ENCODE assay signal across 12 cellular contexts in the genomic region with DNA sequence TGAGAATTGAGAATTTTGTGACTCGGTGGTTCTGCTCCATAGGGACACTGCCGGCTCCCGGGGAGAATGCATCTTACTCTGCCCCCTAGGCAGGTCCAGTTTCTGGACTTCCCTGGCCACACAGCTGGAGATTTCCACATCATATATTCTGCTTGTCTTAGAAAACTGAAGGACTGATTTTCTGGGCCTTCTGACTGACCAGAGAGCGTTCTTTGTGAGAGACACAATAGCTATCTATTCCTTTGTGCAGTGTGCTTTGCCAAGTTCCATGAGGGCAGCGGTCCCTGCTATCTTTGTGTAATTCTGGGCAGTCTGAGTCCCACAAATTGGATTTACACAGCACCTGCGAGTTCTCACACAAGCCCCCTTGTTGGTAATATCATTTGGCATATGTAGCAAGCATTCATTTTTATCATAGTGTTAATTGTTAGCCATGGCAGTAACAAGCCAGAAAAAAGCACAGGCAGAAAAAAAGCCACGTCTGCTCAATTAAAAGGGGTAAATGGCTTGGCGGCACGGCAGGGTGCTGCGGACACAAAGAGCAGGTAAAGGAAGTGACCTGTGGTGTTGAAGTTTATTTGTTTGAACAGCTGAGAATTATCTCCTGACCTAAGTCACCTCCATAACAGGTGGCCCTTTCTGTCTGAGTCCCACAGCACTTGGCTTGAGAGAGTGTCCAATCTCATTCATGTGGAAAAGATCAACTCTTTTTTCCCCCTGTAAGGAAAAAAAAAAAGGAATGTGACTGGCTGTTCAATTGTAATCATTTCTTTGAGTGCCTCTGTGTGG.
DNase-seq lines count a peak whose midpoint lies in the region; ATAC-seq and TF ChIP-seq lines count a peak whose summit lies in the region.
"Had no signal": no experiment of that assay in that cellular context is flagged by ENCODE, and none has a peak within 500 bp of the region (broad histone marks: within the 10 kb centered on the region; RNA-seq: fewer than 3 reads in every experiment).

No MANE protein-coding gene starts in this region.

- peak; percentile 35 for DNase-seq in NCI-H345 treated with DMSO at 0.1 percent for 48 hours (lab: John Stamatoyannopoulos, UW; ENCODE audit: unreplicated experiment)
- peak; percentile 45 for DNase-seq in ecto neural progenitor cell (ENCODE audit: low spot score)
- DNase-seq in middle frontal gyrus (ENCODE audit: extremely low spot score, low spot score) = peak; percentile 50
- DNase-seq in NCI-H2029 treated with DMSO at 0.1 percent for 48 hours (lab: John Stamatoyannopoulos, UW) = no peak
- no peak for DNase-seq in sigmoid colon
- DNase-seq in NOMO-1 treated with dmso at 0.1 percent for 144 hours (lab: John Stamatoyannopoulos, UW; ENCODE audit: unreplicated experiment) = no peak
- DNase-seq: activated CD4-positive, alpha-beta T cell treated with anti-CD3 and anti-CD28 coated beads, Interleukin-2, amount 50 U/mL, for 48 hours; ovary; stimulated activated CD4-positive, alpha-beta T cell treated with anti-CD3 and anti-CD28 coated beads, Interleukin-1b, Interleukin-23, amount 100 ng/mL, for 48 hours had no signal

- no peaks in the 10 kb centered on the region for H3K9me3 ChIP-seq in ES-I3 (ENCODE audit: control insufficient read depth, insufficient read depth, low read length)
- H3K9me3 ChIP-seq in sigmoid colon = no peaks in the 10 kb centered on the region
- H3K9me3 ChIP-seq: ovary had no signal

- H3K27ac ChIP-seq in sigmoid colon = no peak overlapping the region
- H3K27ac ChIP-seq: ovary had no signal

- H3K9ac ChIP-seq in ES-I3 (ENCODE audit: low read depth, low read length) = 0 out of 2 replicates have a peak overlapping the region, but pooled peaks have one; percentile 2

- H3K27me3 ChIP-seq in sigmoid colon = no peaks in the 10 kb centered on the region
- H3K27me3 ChIP-seq: ovary had no signal

- no peak for TF ChIP-seq CTCF in sigmoid colon (IDR thresholded peaks at IDR 0.05)

- TF ChIP-seq POLR2A in sigmoid colon (IDR thresholded peaks at IDR 0.05) = no peak

- no peaks in the 10 kb centered on the region for H3K36me3 ChIP-seq in ES-I3 (ENCODE audit: insufficient read depth, low read length)
- H3K36me3 ChIP-seq in sigmoid colon = no peaks in the 10 kb centered on the region
- H3K36me3 ChIP-seq: ovary had no signal

- 37 to 74% methylated on average over 10 of the region's 10 CpGs for WGBS in sigmoid colon, 2 donors

- no peak for TF ChIP-seq EP300 in sigmoid colon (IDR thresholded peaks at IDR 0.05)

- intact Hi-C loops in sigmoid colon (cut with DNase I) = no loop called here

- H3K4me1 ChIP-seq in ES-I3 (ENCODE audit: insufficient read depth, low read length) = peaks cover 39% of the 10 kb centered on the region
- H3K4me1 ChIP-seq in sigmoid colon = no peaks in the 10 kb centered on the region

- no peak overlapping the region for H3K4me3 ChIP-seq in sigmoid colon
- H3K4me3 ChIP-seq: ovary had no signal

- ATAC-seq in HG02870 (IDR thresholded peaks at IDR 0.05; ENCODE audit: unreplicated experiment) = no peak
- ATAC-seq: stimulated activated effector memory CD8-positive, alpha-beta T cell treated with anti-CD3 and anti-CD28 coated beads, Interleukin-12 subunit alpha, Interleukin-12 subunit beta, amount 100 ng/mL, for 72 hours had no signal

Comparison
In these comparisons a context has a peak if more than half of its experiments do, and no peak if none do; other contexts are left out.
1. DNase-seq: peak in NCI-H345 treated with DMSO at 0.1 percent for 48 hours (single experiment), ecto neural progenitor cell (single experiment) and middle frontal gyrus (single experiment); none in NCI-H2029 treated with DMSO at 0.1 percent for 48 hours (single experiment), sigmoid colon (single experiment) and NOMO-1 treated with dmso at 0.1 percent for 144 hours (single experiment).